ENCODE assay signal across 21 cellular contexts in genomic region chr11:64031001-64031400, GRCh38. TPM values are rescaled to one million over a fixed set of nuclear protein-coding genes. Genes with fewer than 3 reads are reported as not detected.
DNase-seq lines count a peak whose midpoint lies in the region; TF ChIP-seq lines count a peak whose summit lies in the region.
"Had no signal": no experiment of that assay in that cellular context is flagged by ENCODE, and none has a peak within 500 bp of the region (broad histone marks: within the 10 kb centered on the region; RNA-seq: fewer than 3 reads in every experiment).

No MANE protein-coding gene starts in this region.

- H3K4me3 ChIP-seq in BLaER1 treated with 17β-estradiol and CSF1 and Interleukin-3, amounts not matched to agents 10 nM and 100 nM: no peak overlapping the region
- H3K4me3 ChIP-seq in NT2/D1 (ENCODE audit: insufficient read length, low read depth) (no peak overlapping the region), neuronal stem cell (ENCODE audit: low read length in 2 of 2) (no peak overlapping the region), sigmoid colon (no peak overlapping the region), GM23248 (no peak overlapping the region)
- H3K4me3 ChIP-seq: A549, GM12878, GM23338, HAP-1 had no signal

- H4K91ac ChIP-seq in neuronal stem cell (ENCODE audit: low read depth, low read length, poor library complexity): peak overlapping the region; percentile 64

- H3K4ac ChIP-seq in neuronal stem cell (ENCODE audit: low read length): no peak overlapping the region

- H2BK5ac ChIP-seq in neuronal stem cell (ENCODE audit: low read length): no peak overlapping the region

- DNase-seq in NT2/D1 (ENCODE audit: low read depth, low spot score): no peak
- no peak for DNase-seq in neuronal stem cell (ENCODE audit: low spot score)
- DNase-seq in sigmoid colon: no peak
- no peak for DNase-seq in GM23248
- DNase-seq in COLO668 (lab: John Stamatoyannopoulos, UW; ENCODE audit: unreplicated experiment): no peak
- DNase-seq: 8988T; ACHN; AML-193; BE2C; CD4-positive, CD25-positive, alpha-beta regulatory T cell; CD8-positive, alpha-beta T cell; DMS 273 treated with DMSO at 0.1 percent for 48 hours; DMS79; EL; GDM1 had no signal

- TF ChIP-seq POLR2A in sigmoid colon (IDR thresholded peaks at IDR 0.05): no peak

- intact Hi-C loops in sigmoid colon (cut with DNase I): no loop called here

- H3K4me1 ChIP-seq in BLaER1 treated with 17β-estradiol and CSF1 and Interleukin-3, amounts not matched to agents 10 nM and 100 nM: peaks cover 32 to 93% (median 85%) of the 10 kb centered on the region in 10 experiments
- peaks cover 34% of the 10 kb centered on the region for H3K4me1 ChIP-seq in NT2/D1 (ENCODE audit: insufficient read depth, insufficient read length)
- H3K4me1 ChIP-seq in neuronal stem cell (ENCODE audit: control insufficient read depth in 2 of 2, insufficient read depth in 1 of 2, low read depth in 1 of 2, low read length in 2 of 2): peaks cover 33 to 54% of the 10 kb centered on the region in 2 donors
- peaks cover 0 to 22% (median 18%) of the 10 kb centered on the region in 4 donors for H3K4me1 ChIP-seq in sigmoid colon
- no peaks in the 10 kb centered on the region for H3K4me1 ChIP-seq in GM23248 (ENCODE audit: insufficient read depth)
- H3K4me1 ChIP-seq: BE2C, HAP-1 had no signal

- no peaks in the 10 kb centered on the region for H3K9me2 ChIP-seq in GM23248 (ENCODE audit: insufficient read depth)

- no peak overlapping the region for H4K8ac ChIP-seq in neuronal stem cell (ENCODE audit: low read depth, low read length)

- no peaks in the 10 kb centered on the region for H3F3A ChIP-seq in GM23248 (ENCODE audit: insufficient read depth)

- H3K18ac ChIP-seq in neuronal stem cell (ENCODE audit: low read length): peak overlapping the region; percentile 48

- no CpG with 5 or more reads among the region's 3 CpGs for WGBS in neuronal stem cell (ENCODE audit: extremely low coverage in 2 of 2, insufficient read length in 2 of 2, insufficient replicate concordance in 1 of 2), 2 donors
- WGBS in sigmoid colon, 2 donors: 80 to 86% methylated on average over 3 of the region's 3 CpGs
- WGBS in GM23248 (ENCODE audit: low coverage in 1 of 2, low lambda C conversion rate in 2 of 2, missing lambda C conversion rate in 2 of 2), 2 experiments: 73 to 79% methylated on average over 3 of the region's 3 CpGs

- H2AK5ac ChIP-seq in neuronal stem cell (ENCODE audit: low read depth, low read length): peak overlapping the region; percentile 97

- no peaks in the 10 kb centered on the region for H3K79me2 ChIP-seq in GM23248 (ENCODE audit: insufficient read depth)

- H3K27ac ChIP-seq in BLaER1 treated with 17β-estradiol and CSF1 and Interleukin-3, amounts not matched to agents 10 nM and 100 nM: no peak overlapping the region
- H3K27ac ChIP-seq in neuronal stem cell (replicated peaks; ENCODE audit: low read length) (no peak overlapping the region), sigmoid colon (no peak overlapping the region), GM23248 (no peak overlapping the region)
- H3K27ac ChIP-seq: A549, C4-2B had no signal

- H3K27me3 ChIP-seq in BLaER1 treated with 17β-estradiol and CSF1 and Interleukin-3, amounts not matched to agents 10 nM and 100 nM: peaks cover 11 to 33% (median 15%) of the 10 kb centered on the region in 11 experiments; a peak in 20 of 22 replicates
- H3K27me3 ChIP-seq in NT2/D1 (ENCODE audit: insufficient read depth, insufficient read length) (peaks cover 43% of the 10 kb centered on the region), neuronal stem cell (ENCODE audit: control insufficient read depth in 3 of 3, insufficient read depth in 3 of 3, low read depth in 1 of 3, low read length in 3 of 3) (peaks cover 0 to 29% (median 7%) of the 10 kb centered on the region in 3 experiments), sigmoid colon (peaks cover 0 to 22% (median 0%) of the 10 kb centered on the region in 3 donors), GM23248 (replicated peaks; ENCODE audit: insufficient read depth) (peaks cover 16% of the 10 kb centered on the region)

- peak overlapping the region; percentile 85 for H3K23ac ChIP-seq in neuronal stem cell (ENCODE audit: low read depth, low read length, poor library complexity)

- no peaks in the 10 kb centered on the region for H3K36me3 ChIP-seq in BLaER1 treated with 17β-estradiol and CSF1 and Interleukin-3, amounts not matched to agents 10 nM and 100 nM
- no peaks in the 10 kb centered on the region for H3K36me3 ChIP-seq in NT2/D1 (ENCODE audit: insufficient read depth, insufficient read length, low read length)
- H3K36me3 ChIP-seq in neuronal stem cell (replicated peaks in 1 of 2; ENCODE audit: control insufficient read depth in 2 of 2, insufficient read depth in 2 of 2, low read length in 2 of 2): no peaks in the 10 kb centered on the region
- no peaks in the 10 kb centered on the region for H3K36me3 ChIP-seq in sigmoid colon
- H3K36me3 ChIP-seq in GM23248 (ENCODE audit: low read depth): no peaks in the 10 kb centered on the region
- H3K36me3 ChIP-seq: BE2C, HAP-1 had no signal

- no peak overlapping the region for H2BK120ac ChIP-seq in neuronal stem cell (ENCODE audit: low read depth, low read length)

- peaks cover 8 to 81% (median 36%) of the 10 kb centered on the region in 11 experiments; a peak in 19 of 22 replicates for H4K20me1 ChIP-seq in BLaER1 treated with 17β-estradiol and CSF1 and Interleukin-3, amounts not matched to agents 10 nM and 100 nM
- no peaks in the 10 kb centered on the region for H4K20me1 ChIP-seq in GM23248 (ENCODE audit: insufficient read depth)

- H3K9ac ChIP-seq in BLaER1 treated with 17β-estradiol and CSF1 and Interleukin-3, amounts not matched to agents 10 nM and 100 nM: peak overlapping the region in 1 of 11 experiments; percentile 41; a peak in 1 of 22 replicates
- peak overlapping the region; percentile 27 for H3K9ac ChIP-seq in NT2/D1 (ENCODE audit: insufficient read length, low read depth)
- no peak overlapping the region for H3K9ac ChIP-seq in neuronal stem cell (ENCODE audit: low read depth, low read length, poor library complexity)
- H3K9ac ChIP-seq in GM23248: no peak overlapping the region

- H3K4me2 ChIP-seq in BLaER1 treated with 17β-estradiol and CSF1 and Interleukin-3, amounts not matched to agents 10 nM and 100 nM: peak overlapping the region in 10 of 11 experiments; percentile 9 to 97 (median 90); a peak in 17 of 22 replicates
- H3K4me2 ChIP-seq in neuronal stem cell (ENCODE audit: insufficient read depth, low read length, poor library complexity, severe bottlenecking) (no peak overlapping the region), GM23248 (ENCODE audit: unreplicated experiment) (no peak overlapping the region)
- H3K4me2 ChIP-seq: A549, GM23338 had no signal

- no peak for TF ChIP-seq EP300 in sigmoid colon (IDR thresholded peaks at IDR 0.05)

- peak overlapping the region; percentile 58 for H2BK12ac ChIP-seq in neuronal stem cell (ENCODE audit: low read length)

- in situ Hi-C loops in GM23248 (cut with MboI): no loop called here

- H3K14ac ChIP-seq in neuronal stem cell (ENCODE audit: low read length): no peak overlapping the region

- no peak for TF ChIP-seq CTCF in sigmoid colon (IDR thresholded peaks at IDR 0.05)

- no peak overlapping the region for H2AFZ ChIP-seq in neuronal stem cell (ENCODE audit: low read length)
- H2AFZ ChIP-seq in GM23248: no peak overlapping the region
- H2AFZ ChIP-seq: GM23338 had no signal

- H3K79me1 ChIP-seq in neuronal stem cell (ENCODE audit: low read depth, low read length): no peaks in the 10 kb centered on the region

- peak overlapping the region; percentile 91 for H2BK15ac ChIP-seq in neuronal stem cell (ENCODE audit: low read length)

- no peaks in the 10 kb centered on the region for H3K9me3 ChIP-seq in BLaER1 treated with 17β-estradiol and CSF1 and Interleukin-3, amounts not matched to agents 10 nM and 100 nM (replicated peaks in 1 of 11)
- H3K9me3 ChIP-seq in NT2/D1 (ENCODE audit: insufficient read depth, low read length): no peaks in the 10 kb centered on the region
- H3K9me3 ChIP-seq in neuronal stem cell (replicated peaks in 1 of 2; ENCODE audit: control insufficient read depth in 2 of 2, insufficient read depth in 1 of 2, low read depth in 1 of 2, low read length in 2 of 2): no peaks in the 10 kb centered on the region
- no peaks in the 10 kb centered on the region for H3K9me3 ChIP-seq in sigmoid colon
- no peaks in the 10 kb centered on the region for H3K9me3 ChIP-seq in GM23248 (ENCODE audit: low read depth)
- H3K9me3 ChIP-seq: A549, BE2C, HAP-1 had no signal

RNA-seq across cellular contexts. Expression of gene FLRT1, which starts 4.7 kb away (rescaled TPM):
- 0.88 TPM for polyA plus RNA-seq in neuronal stem cell (2013, experiment 1 of 2)
- polyA plus RNA-seq in neuronal stem cell (2013, experiment 2 of 2): 0.94 TPM
- total RNA-seq in sigmoid colon: 1 to 10 TPM in 3 of 4 donors, under 1 TPM in 1; 0.99 to 6.9 (median 3.1) TPM
- under 1 TPM in 1 of 3 donors, not detected in 2; 0.66 TPM for polyA plus RNA-seq in sigmoid colon
- 0.22 TPM in 1 of 2 replicates, not detected in the other for total RNA-seq in GM23248 (2014; rRNA removed; shearing (Covaris generic))
- 0.09 TPM in 1 of 2 replicates, not detected in the other for polyA plus RNA-seq in GM23248 (2016; fragmentation: Nextera tagmentation; extraction: Ambion mirVana)
- total RNA-seq: CD4-positive, CD25-positive, alpha-beta regulatory T cell; CD8-positive, alpha-beta T cell; GM12878 had no signal

RNA-seq across cellular contexts. Expression of gene OTUB1, which starts 44.8 kb away (rescaled TPM):
- 92.2 TPM for polyA plus RNA-seq in neuronal stem cell (2013, experiment 1 of 2)
- polyA plus RNA-seq in neuronal stem cell (2013, experiment 2 of 2): 90.4 TPM
- total RNA-seq in sigmoid colon: 10 to 100 TPM; 44.8 to 61.7 (median 57.8) TPM
- polyA plus RNA-seq in sigmoid colon (10 to 100 TPM; 88.9 to 96.4 (median 91.3) TPM), GM23248 (2016; fragmentation: Nextera tagmentation; extraction: Ambion mirVana) (123 and 130 TPM in 2 replicates)
- total RNA-seq in GM23248 (2014; rRNA removed; shearing (Covaris generic)): 35.5 and 48.3 TPM in 2 replicates

RNA-seq across cellular contexts. Expression of gene COX8A, which starts 56.6 kb away (rescaled TPM):
- polyA plus RNA-seq in neuronal stem cell (2013, experiment 1 of 2): 465 TPM
- 460 TPM for polyA plus RNA-seq in neuronal stem cell (2013, experiment 2 of 2)
- total RNA-seq in sigmoid colon: 100 to 1,000 TPM; 419 to 659 (median 577) TPM
- polyA plus RNA-seq in sigmoid colon: 1,000 to 10,000 TPM; 1,536 to 1,691 (median 1,674) TPM
- 358 and 388 TPM in 2 replicates for total RNA-seq in GM23248 (2014; rRNA removed; shearing (Covaris generic))
- polyA plus RNA-seq in GM23248 (2016; fragmentation: Nextera tagmentation; extraction: Ambion mirVana): 397 and 417 TPM in 2 replicates

Comparison
In these comparisons a context has a peak if more than half of its experiments do, and no peak if none do; other contexts are left out.
1. H3K4me2 ChIP-seq: peak in BLaER1 treated with 17β-estradiol and CSF1 and Interleukin-3, amounts not matched to agents 10 nM and 100 nM (10 of 11); none in neuronal stem cell (single experiment) and GM23248 (single experiment).